In genomic region chr9:120936764-120937122, GRCh38 we compare ENCODE assay signal across 10 cellular contexts. TPM values are rescaled to one million over a fixed set of nuclear protein-coding genes. Genes with fewer than 3 reads are reported as not detected.
DNase-seq lines count a peak whose midpoint lies in the region; ATAC-seq and TF ChIP-seq lines count a peak whose summit lies in the region.
"Had no signal": no experiment of that assay in that cellular context is flagged by ENCODE, and none has a peak within 500 bp of the region (broad histone marks: within the 10 kb centered on the region; RNA-seq: fewer than 3 reads in every experiment).

No MANE protein-coding gene starts in this region.

- TF ChIP-seq POLR2A in prostate gland (IDR thresholded peaks at IDR 0.05), result no peak

- CTCF ChIA-PET in WTC11 (lab: Charles Lee), result interaction anchor here (1.1 to 3.6 kb wide), 2 partner anchors 20 to 43 kb away, joined by 3 to 12 read pairs; no protein-coding TSS in a partner anchor

- H3K4me2 ChIP-seq in BLaER1 treated with 17β-estradiol and CSF1 and Interleukin-3, amounts not matched to agents 10 nM and 100 nM, result peak overlapping the region in 10 of 11 experiments; percentile 82 to 99 (median 96); a peak in 20 of 22 replicates

- peak overlapping the region in 7 of 11 experiments; percentile 3 to 94 (median 89); a peak in 9 of 22 replicates for H3K27ac ChIP-seq in BLaER1 treated with 17β-estradiol and CSF1 and Interleukin-3, amounts not matched to agents 10 nM and 100 nM
- peak overlapping the region; percentile 80 to 84 for H3K27ac ChIP-seq in prostate gland

- POLR2A ChIA-PET in WTC11 (lab: Charles Lee), result no interaction called here

- H3K36me3 ChIP-seq in BLaER1 treated with 17β-estradiol and CSF1 and Interleukin-3, amounts not matched to agents 10 nM and 100 nM, result no peaks in the 10 kb centered on the region
- no peaks in the 10 kb centered on the region for H3K36me3 ChIP-seq in prostate gland
- H3K36me3 ChIP-seq: SJSA1 had no signal

- H3K27me3 Mint-ChIP-seq in central memory CD8-positive, alpha-beta T cell, result no peaks in the 10 kb centered on the region
- peaks cover 6% of the 10 kb centered on the region; the same call in 1 of the 2 replicates for H3K27me3 Mint-ChIP-seq in WTC11 (ENCODE audit: low read depth)

- H3K9me3 ChIP-seq in BLaER1 treated with 17β-estradiol and CSF1 and Interleukin-3, amounts not matched to agents 10 nM and 100 nM (replicated peaks in 1 of 11), result no peaks in the 10 kb centered on the region
- H3K9me3 ChIP-seq in prostate gland, result no peaks in the 10 kb centered on the region
- H3K9me3 ChIP-seq: SJSA1 had no signal

- no peaks in the 10 kb centered on the region for H4K20me1 ChIP-seq in BLaER1 treated with 17β-estradiol and CSF1 and Interleukin-3, amounts not matched to agents 10 nM and 100 nM

- no peaks in the 10 kb centered on the region for H3K36me3 Mint-ChIP-seq in central memory CD8-positive, alpha-beta T cell (ENCODE audit: insufficient read depth)
- H3K36me3 Mint-ChIP-seq in WTC11, result no peaks in the 10 kb centered on the region

- H3K4me3 Mint-ChIP-seq in central memory CD8-positive, alpha-beta T cell, result peak overlapping the region; percentile 45
- H3K4me3 Mint-ChIP-seq in WTC11, result no peak overlapping the region

- no peak for DNase-seq in central memory CD8-positive, alpha-beta T cell (ENCODE audit: low spot score in 2 of 2)
- no peak for DNase-seq in prostate gland (ENCODE audit: low spot score)
- no peak for DNase-seq in sciatic nerve (ENCODE audit: low spot score)
- DNase-seq in WTC11 (ENCODE audit: low spot score), result no peak
- no peak for DNase-seq in CD1c-positive myeloid dendritic cell (ENCODE audit: extremely low spot score)

- WGBS in prostate gland, result 49% methylated on average over 2 of the region's 2 CpGs

- no peaks in the 10 kb centered on the region for H3K27me3 ChIP-seq in BLaER1 treated with 17β-estradiol and CSF1 and Interleukin-3, amounts not matched to agents 10 nM and 100 nM
- H3K27me3 ChIP-seq in prostate gland (replicated peaks; ENCODE audit: insufficient read depth), result no peaks in the 10 kb centered on the region
- H3K27me3 ChIP-seq: SJSA1 had no signal

- peak overlapping the region; percentile 74 for H3K27ac Mint-ChIP-seq in central memory CD8-positive, alpha-beta T cell (ENCODE audit: low read depth)
- H3K27ac Mint-ChIP-seq in WTC11, result no peak overlapping the region

- H3K4me1 ChIP-seq in BLaER1 treated with 17β-estradiol and CSF1 and Interleukin-3, amounts not matched to agents 10 nM and 100 nM, result peaks cover 53 to 62% (median 60%) of the 10 kb centered on the region in 10 experiments
- peaks cover 16% of the 10 kb centered on the region for H3K4me1 ChIP-seq in prostate gland (replicated peaks)

- H3K4me3 ChIP-seq in BLaER1 treated with 17β-estradiol and CSF1 and Interleukin-3, amounts not matched to agents 10 nM and 100 nM, result no peak overlapping the region
- no peak overlapping the region for H3K4me3 ChIP-seq in prostate gland
- H3K4me3 ChIP-seq: SJSA1 had no signal

- no peak for ATAC-seq in central memory CD8-positive, alpha-beta T cell (replicated peaks; ENCODE audit: extremely low read depth, poor library complexity, severe bottlenecking)
- no peak for ATAC-seq in sciatic nerve
- no peak for ATAC-seq in WTC11
- ATAC-seq in HG03196 (IDR thresholded peaks at IDR 0.05; ENCODE audit: unreplicated experiment), result no peak

- H3K4me1 Mint-ChIP-seq in central memory CD8-positive, alpha-beta T cell, result peaks cover 46% of the 10 kb centered on the region
- peaks cover 15% of the 10 kb centered on the region for H3K4me1 Mint-ChIP-seq in WTC11

- peak overlapping the region in 6 of 11 experiments; percentile 7 to 72 (median 55); a peak in 6 of 22 replicates for H3K9ac ChIP-seq in BLaER1 treated with 17β-estradiol and CSF1 and Interleukin-3, amounts not matched to agents 10 nM and 100 nM
- H3K9ac ChIP-seq: parathyroid adenoma had no signal

- H3K9me3 Mint-ChIP-seq in central memory CD8-positive, alpha-beta T cell, result no peaks in the 10 kb centered on the region
- no peaks in the 10 kb centered on the region for H3K9me3 Mint-ChIP-seq in WTC11

- peak; percentile 28; the same call in 1 of the 2 replicates for TF ChIP-seq CTCF in LNCAP (IDR thresholded peaks at IDR 0.05)
- no peak for TF ChIP-seq CTCF in prostate gland (IDR thresholded peaks at IDR 0.05)
- no peak for TF ChIP-seq CTCF in WTC11 (IDR thresholded peaks at IDR 0.05)

- intact Hi-C loops in prostate gland (cut with DNase I) (loop anchor here (2.0 to 10.0 kb wide), 4 partner anchors 60 to 182 kb away; partner anchors contain the start of genes CNTRL and PHF19), sciatic nerve (cut with DNase I) (no loop called here)

TF ChIP-seq in WTC11, 78 proteins besides CTCF, POLR2A, EP300 and RAD21 (continues in another document):
- TF ChIP-seq TEAD1 (CRISPR knock-in tag; IDR thresholded peaks at IDR 0.05) (no peak), USF2 (CRISPR knock-in tag; IDR thresholded peaks at IDR 0.05) (no peak), ARID4B (CRISPR knock-in tag; IDR thresholded peaks at IDR 0.05; ENCODE audit: borderline replicate concordance) (no peak), USF1 (CRISPR knock-in tag; IDR thresholded peaks at IDR 0.05) (no peak), EMX1 (CRISPR knock-in tag; IDR thresholded peaks at IDR 0.05) (no peak), PREB (CRISPR knock-in tag; IDR thresholded peaks at IDR 0.05; ENCODE audit: borderline replicate concordance) (no peak), GRHL2 (CRISPR knock-in tag; IDR thresholded peaks at IDR 0.05; ENCODE audit: insufficient replicate concordance, severe bottlenecking) (no peak), RORB (CRISPR knock-in tag; IDR thresholded peaks at IDR 0.05) (no peak), TP53 (CRISPR knock-in tag; IDR thresholded peaks at IDR 0.05) (no peak)

RNA-seq across cellular contexts. Expression of gene TRAF1, which starts 10.1 kb away (rescaled TPM):
- 1 to 10 TPM; 3.1 to 6.9 TPM for total RNA-seq in prostate gland
- 8.0 TPM for total RNA-seq in sciatic nerve
- 1.8 to 3.1 TPM (median 2.9 TPM) in 3 replicates for total RNA-seq in WTC11 (2021)

RNA-seq across cellular contexts. Expression of gene PHF19, which starts 59.8 kb away (rescaled TPM):
- 10 to 100 TPM; 19.9 to 37.6 TPM for total RNA-seq in prostate gland
- total RNA-seq in sciatic nerve, result 29.3 TPM
- 29.3 to 39.0 TPM (median 35.4 TPM) in 3 replicates for total RNA-seq in WTC11 (2021)
